In genomic region chr2:62698653-62699052, GRCh38 we compare ENCODE assay signal across 2 cellular contexts.
TF ChIP-seq lines count a peak whose summit lies in the region.

No MANE protein-coding gene starts in this region.

TF ChIP-seq in SK-N-SH treated with all-trans-retinoic acid at 6 μM for 48 hours, 23 proteins besides CTCF, POLR2A, EP300 and RAD21 (continued from another document):
- TF ChIP-seq PATZ1 (CRISPR knock-in tag; IDR thresholded peaks at IDR 0.05; ENCODE audit: borderline replicate concordance) (no peak), ESRRG (CRISPR knock-in tag; IDR thresholded peaks at IDR 0.05) (no peak), GLIS3 (CRISPR knock-in tag; IDR thresholded peaks at IDR 0.05) (no peak), BACH2 (CRISPR knock-in tag; IDR thresholded peaks at IDR 0.05; ENCODE audit: borderline replicate concordance) (no peak), ZFP3 (CRISPR knock-in tag; IDR thresholded peaks at IDR 0.05) (no peak), CREB5 (CRISPR knock-in tag; IDR thresholded peaks at IDR 0.05; ENCODE audit: low read depth) (no peak), ZC3H10 (CRISPR knock-in tag; IDR thresholded peaks at IDR 0.05) (no peak), TCF4 (CRISPR knock-in tag; IDR thresholded peaks at IDR 0.05; ENCODE audit: borderline replicate concordance) (no peak), TOX (CRISPR knock-in tag; IDR thresholded peaks at IDR 0.05; ENCODE audit: borderline replicate concordance) (no peak), ZFP30 (CRISPR knock-in tag; IDR thresholded peaks at IDR 0.05) (no peak), ZNF70 (CRISPR knock-in tag; IDR thresholded peaks at IDR 0.05) (no peak), ARNTL (CRISPR knock-in tag; IDR thresholded peaks at IDR 0.05; ENCODE audit: borderline replicate concordance, low read depth) (no peak), OSR1 (CRISPR knock-in tag; IDR thresholded peaks at IDR 0.05) (no peak), ZNF565 (CRISPR knock-in tag; conservative IDR thresholded peaks at IDR 0.05; ENCODE audit: low read depth) (no peak), TSHZ2 (CRISPR knock-in tag; IDR thresholded peaks at IDR 0.05) (no peak), SNAI2 (CRISPR knock-in tag; IDR thresholded peaks at IDR 0.05) (no peak)

TF ChIP-seq in SK-N-SH, 30 proteins besides CTCF, POLR2A, EP300 and RAD21 (continued from another document):
- TF ChIP-seq FOXJ3 (CRISPR knock-in tag; IDR thresholded peaks at IDR 0.05) (no peak), SIN3A (IDR thresholded peaks at IDR 0.05; ENCODE audit: borderline replicate concordance, low read depth, low read length) (no peak), RXRA (IDR thresholded peaks at IDR 0.05; ENCODE audit: borderline replicate concordance, low read depth) (no peak)
